1 cellular context compared by ENCODE assay signal in the genomic region with DNA sequence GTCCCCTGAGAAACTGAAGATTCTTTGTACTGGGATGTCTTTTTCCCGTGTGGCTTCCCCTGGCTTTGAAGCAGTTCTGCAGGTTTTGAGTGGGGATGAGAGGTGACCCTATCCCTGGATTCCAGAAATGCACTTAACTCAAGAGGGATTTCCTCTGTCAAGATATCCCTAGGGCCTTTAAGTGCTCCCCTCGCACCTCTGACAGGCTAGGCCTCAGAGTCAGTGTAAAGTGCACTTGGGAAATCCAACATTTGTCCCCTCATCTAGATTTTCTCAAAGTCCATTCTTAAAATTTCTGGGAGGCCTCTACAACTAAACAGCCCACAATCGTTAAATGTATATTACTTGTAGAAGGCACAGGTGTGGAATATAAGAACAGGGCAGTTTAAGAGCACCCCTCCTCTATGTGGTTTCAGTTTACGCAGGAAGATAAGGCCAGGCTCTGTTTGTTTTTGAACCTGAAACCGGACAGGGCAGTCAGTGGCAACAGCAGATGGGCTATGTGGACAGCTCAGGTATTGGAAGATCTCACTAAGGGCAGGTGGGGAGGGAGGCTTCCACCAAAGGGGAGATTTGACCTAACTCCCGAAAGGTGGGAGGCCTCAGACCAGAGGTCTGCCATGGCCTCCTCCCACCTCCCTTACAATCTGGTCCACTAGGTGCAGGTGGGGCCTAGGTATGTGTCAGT.
TF ChIP-seq lines count a peak whose summit lies in the region.

No MANE protein-coding gene starts in this region.

TF ChIP-seq in HepG2, 621 proteins besides CTCF, POLR2A, EP300 and RAD21:
- no peak for TF ChIP-seq ZNF224 (CRISPR knock-in tag; IDR thresholded peaks at IDR 0.05)
- peak; percentile 94 for TF ChIP-seq ZNF121 (CRISPR knock-in tag; IDR thresholded peaks at IDR 0.05)
- no peak for TF ChIP-seq ZNF792 (CRISPR knock-in tag; IDR thresholded peaks at IDR 0.05)
- no peak for TF ChIP-seq PLRG1 (conservative IDR thresholded peaks at IDR 0.05)
- peak; percentile 77 for TF ChIP-seq SIX4 (CRISPR knock-in tag; IDR thresholded peaks at IDR 0.05)
- TF ChIP-seq, protein P1, sequence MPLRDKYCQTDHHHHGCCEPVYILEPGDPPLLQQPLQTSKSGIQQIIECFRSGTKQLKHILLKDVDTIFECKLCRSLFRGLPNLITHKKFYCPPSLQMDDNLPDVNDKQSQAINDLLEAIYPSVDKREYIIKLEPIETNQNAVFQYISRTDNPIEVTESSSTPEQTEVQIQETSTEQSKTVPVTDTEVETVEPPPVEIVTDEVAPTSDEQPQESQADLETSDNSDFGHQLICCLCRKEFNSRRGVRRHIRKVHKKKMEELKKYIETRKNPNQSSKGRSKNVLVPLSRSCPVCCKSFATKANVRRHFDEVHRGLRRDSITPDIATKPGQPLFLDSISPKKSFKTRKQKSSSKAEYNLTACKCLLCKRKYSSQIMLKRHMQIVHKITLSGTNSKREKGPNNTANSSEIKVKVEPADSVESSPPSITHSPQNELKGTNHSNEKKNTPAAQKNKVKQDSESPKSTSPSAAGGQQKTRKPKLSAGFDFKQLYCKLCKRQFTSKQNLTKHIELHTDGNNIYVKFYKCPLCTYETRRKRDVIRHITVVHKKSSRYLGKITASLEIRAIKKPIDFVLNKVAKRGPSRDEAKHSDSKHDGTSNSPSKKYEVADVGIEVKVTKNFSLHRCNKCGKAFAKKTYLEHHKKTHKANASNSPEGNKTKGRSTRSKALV (CRISPR knock-in tag; IDR thresholded peaks at IDR 0.05): no peak
- peak; percentile 77; the same call in 1 of the 2 replicates for TF ChIP-seq SIX1 (CRISPR knock-in tag; IDR thresholded peaks at IDR 0.05; ENCODE audit: borderline replicate concordance)
- no peak for TF ChIP-seq KLF9 (CRISPR knock-in tag; IDR thresholded peaks at IDR 0.05; ENCODE audit: low read depth)
- no peak for TF ChIP-seq FOXA1 (IDR thresholded peaks at IDR 0.05)
- TF ChIP-seq FOXA1 (CRISPR knock-in tag; IDR thresholded peaks at IDR 0.05): peak; percentile 47; the same call in 1 of the 2 replicates
- TF ChIP-seq ZNF264 (CRISPR knock-in tag; IDR thresholded peaks at IDR 0.05): no peak
- TF ChIP-seq RFXANK (CRISPR knock-in tag; IDR thresholded peaks at IDR 0.05): no peak
- TF ChIP-seq FOXO1 (CRISPR knock-in tag; IDR thresholded peaks at IDR 0.05): no peak
- no peak for TF ChIP-seq JUNB (CRISPR knock-in tag; IDR thresholded peaks at IDR 0.05; ENCODE audit: borderline replicate concordance)
- TF ChIP-seq MYC (CRISPR knock-in tag; IDR thresholded peaks at IDR 0.05; ENCODE audit: borderline replicate concordance): no peak
- no peak for TF ChIP-seq AGO2 (optimal IDR thresholded peaks at IDR 0.05; ENCODE audit: low read depth, low read length)
